Comparison of ENCODE assay signal across 12 cellular contexts in genomic region chr16:85536073-85536410, GRCh38.
A peak's percentile ranks its signal among the peaks of the same experiment; 100 is the strongest.
DNase-seq lines count a peak whose midpoint lies in the region; ATAC-seq, FAIRE-seq and TF ChIP-seq lines count a peak whose summit lies in the region.
"Had no signal": no experiment of that assay in that cellular context is flagged by ENCODE, and none has a peak within 500 bp of the region (broad histone marks: within the 10 kb centered on the region; RNA-seq: fewer than 3 reads in every experiment).

No MANE protein-coding gene starts in this region.

- DNase-seq in CMK (ENCODE audit: low read depth) = peak; percentile 87
- peak; percentile 79 for DNase-seq in NB4 (ENCODE audit: low read depth)
- peak; percentile 64 to 67 for DNase-seq in erythroblast (lab: John Stamatoyannopoulos, UW)
- DNase-seq in pancreas = no peak
- DNase-seq in ascending aorta (ENCODE audit: low spot score in 2 of 2) = no peak
- DNase-seq in NCI-H774 (lab: John Stamatoyannopoulos, UW) = no peak
- no peak for DNase-seq in stimulated activated naive CD4-positive, alpha-beta T cell (lab: John Stamatoyannopoulos, UW)
- no peak for DNase-seq in HTR-8/SVneo (ENCODE audit: insufficient read length, low spot score)
- DNase-seq: central memory CD4-positive, alpha-beta T cell; NCI-H2171 treated with DMSO at 0.1 percent for 48 hours; tibial artery had no signal

- intact Hi-C loops in pancreas (cut with DNase I) = no loop called here
- intact Hi-C loops in ascending aorta (cut with DNase I) = no loop called here

- no peak for FAIRE-seq in pancreas (lab: Jason Lieb, UNC)
- no peak for FAIRE-seq in HTR-8/SVneo (lab: Jason Lieb, UNC)

- TF ChIP-seq CTCF in NB4 (IDR thresholded peaks at IDR 0.05; ENCODE audit: low read depth, low read length) (no peak), pancreas (IDR thresholded peaks at IDR 0.05) (no peak), ascending aorta (IDR thresholded peaks at IDR 0.05) (no peak)

- peaks cover 0 to 20% (median 19%) of the 10 kb centered on the region in 3 donors for H3K4me1 ChIP-seq in pancreas
- no peaks in the 10 kb centered on the region for H3K4me1 ChIP-seq in ascending aorta

- H3K27ac ChIP-seq in pancreas = peak overlapping the region in 3 of 4 donors; percentile 17 to 69 (median 49)
- no peak overlapping the region for H3K27ac ChIP-seq in ascending aorta
- H3K27ac ChIP-seq: C4-2B, tibial artery had no signal

- no peak overlapping the region for H3K4me3 ChIP-seq in NB4 (ENCODE audit: low read depth, low read length)
- H3K4me3 ChIP-seq in pancreas = no peak overlapping the region
- no peak overlapping the region for H3K4me3 ChIP-seq in ascending aorta
- H3K4me3 ChIP-seq: tibial artery had no signal

- TF ChIP-seq POLR2A in NB4 (IDR thresholded peaks at IDR 0.05; ENCODE audit: extremely low read depth, insufficient read length) = no peak
- no peak for TF ChIP-seq POLR2A in erythroblast (IDR thresholded peaks at IDR 0.05; ENCODE audit: low read length)

- H3K9me3 ChIP-seq in pancreas (no peaks in the 10 kb centered on the region), ascending aorta (peaks cover 0 to 7% of the 10 kb centered on the region in 2 donors)

- 18 to 19% methylated on average over 6 of the region's 6 CpGs for WGBS in pancreas, 2 donors

- H3K27me3 ChIP-seq in pancreas (no peaks in the 10 kb centered on the region), ascending aorta (no peaks in the 10 kb centered on the region)
- H3K27me3 ChIP-seq: tibial artery had no signal

- peak; percentile 17 to 39 (median 24) for ATAC-seq in pancreas

- H3K36me3 ChIP-seq in pancreas (no peaks in the 10 kb centered on the region), ascending aorta (peaks cover 0 to 4% of the 10 kb centered on the region in 2 donors)
- H3K36me3 ChIP-seq: tibial artery had no signal

Comparison
In these comparisons a context has a peak if more than half of its experiments do, and no peak if none do; other contexts are left out.
1. DNase-seq: peak in CMK (single experiment), NB4 (single experiment) and erythroblast (2 of 2); none in pancreas (0 of 6), ascending aorta (0 of 2), NCI-H774 (single experiment), stimulated activated naive CD4-positive, alpha-beta T cell (0 of 6) and HTR-8/SVneo (single experiment).
2. H3K27ac ChIP-seq: peak in pancreas (3 of 4); none in ascending aorta (0 of 2).